ENCODE assay signal across 23 cellular contexts in genomic region chr1:41327383-41327999, GRCh38. TPM values are rescaled to one million over a fixed set of nuclear protein-coding genes. Genes with fewer than 3 reads are reported as not detected.
"Had no signal": no experiment of that assay in that cellular context is flagged by ENCODE, and none has a peak within 500 bp of the region (broad histone marks: within the 10 kb centered on the region; RNA-seq: fewer than 3 reads in every experiment).

No MANE protein-coding gene starts in this region.

- H3K79me2 ChIP-seq: parathyroid adenoma had no signal

- H3K27ac Mint-ChIP-seq: dendritic cell treated with granulocyte-macrophage colony-stimulating factor and Interleukin-4, amounts not matched to agents 40 ng/mL and 50 ng/mL, for 4 days; effector memory CD8-positive, alpha-beta T cell; naive thymus-derived CD4-positive, alpha-beta T cell; stimulated activated memory B cell treated with anti-CD40 and anti-IgM and Interleukin-4, amounts not matched to agents 10 μg/mL and 1 μg/mL and 100 μg/mL, for 72 hours; stimulated activated naive CD8-positive, alpha-beta T cell treated with anti-CD3 and anti-CD28 coated beads, Interleukin-15, Interleukin-2, amounts not matched to agents 100 ng/mL and 50 ng/mL, for 24 hours had no signal

- H3K4me3 ChIP-seq: esophagus squamous epithelium, gastroesophageal sphincter, psoas muscle, right lobe of liver, tibial nerve had no signal

- H3K27ac ChIP-seq: epithelial cell of prostate, esophagus squamous epithelium, gastroesophageal sphincter, parathyroid adenoma, psoas muscle, right lobe of liver, tibial nerve had no signal

- H2AFZ ChIP-seq: parathyroid adenoma had no signal

- H3K36me3 ChIP-seq: esophagus squamous epithelium, gastroesophageal sphincter, right lobe of liver, tibial nerve had no signal

- H3K4me3 Mint-ChIP-seq: dendritic cell treated with granulocyte-macrophage colony-stimulating factor and Interleukin-4, amounts not matched to agents 40 ng/mL and 50 ng/mL, for 4 days; effector memory CD8-positive, alpha-beta T cell; naive thymus-derived CD4-positive, alpha-beta T cell; neural crest cell; stimulated activated memory B cell treated with anti-CD40 and anti-IgM and Interleukin-4, amounts not matched to agents 10 μg/mL and 1 μg/mL and 100 μg/mL, for 72 hours; stimulated activated naive CD8-positive, alpha-beta T cell treated with anti-CD3 and anti-CD28 coated beads, Interleukin-15, Interleukin-2, amounts not matched to agents 100 ng/mL and 50 ng/mL, for 24 hours had no signal

- H3K27me3 Mint-ChIP-seq: dendritic cell treated with granulocyte-macrophage colony-stimulating factor and Interleukin-4, amounts not matched to agents 40 ng/mL and 50 ng/mL, for 4 days; effector memory CD8-positive, alpha-beta T cell; stimulated activated naive CD8-positive, alpha-beta T cell treated with anti-CD3 and anti-CD28 coated beads, Interleukin-15, Interleukin-2, amounts not matched to agents 100 ng/mL and 50 ng/mL, for 24 hours had no signal

- ATAC-seq: effector memory CD8-positive, alpha-beta T cell; gastroesophageal sphincter; left lobe of liver; naive thymus-derived CD4-positive, alpha-beta T cell; psoas muscle; right lobe of liver; stimulated activated memory B cell treated with anti-CD40 and anti-IgM and Interleukin-4, amounts not matched to agents 10 μg/mL and 1 μg/mL and 100 μg/mL, for 72 hours had no signal

- H3K9me3 Mint-ChIP-seq: dendritic cell treated with granulocyte-macrophage colony-stimulating factor and Interleukin-4, amounts not matched to agents 40 ng/mL and 50 ng/mL, for 4 days; effector memory CD8-positive, alpha-beta T cell; naive thymus-derived CD4-positive, alpha-beta T cell; neural crest cell; stimulated activated memory B cell treated with anti-CD40 and anti-IgM and Interleukin-4, amounts not matched to agents 10 μg/mL and 1 μg/mL and 100 μg/mL, for 72 hours; stimulated activated naive CD8-positive, alpha-beta T cell treated with anti-CD3 and anti-CD28 coated beads, Interleukin-15, Interleukin-2, amounts not matched to agents 100 ng/mL and 50 ng/mL, for 24 hours had no signal

- H3K27me3 ChIP-seq: right lobe of liver, tibial nerve had no signal

- H3K9ac ChIP-seq: parathyroid adenoma had no signal

- H3K4me1 Mint-ChIP-seq: stimulated activated memory B cell treated with anti-CD40 and anti-IgM and Interleukin-4, amounts not matched to agents 10 μg/mL and 1 μg/mL and 100 μg/mL, for 72 hours had no signal

- H3K36me3 Mint-ChIP-seq: naive thymus-derived CD4-positive, alpha-beta T cell; stimulated activated memory B cell treated with anti-CD40 and anti-IgM and Interleukin-4, amounts not matched to agents 10 μg/mL and 1 μg/mL and 100 μg/mL, for 72 hours had no signal

- DNase-seq: effector memory CD8-positive, alpha-beta T cell; esophagus squamous epithelium; foreskin fibroblast; glutamatergic neuron; islet precursor cell; mammary epithelial cell; naive thymus-derived CD4-positive, alpha-beta T cell; nucleus accumbens; psoas muscle; retina; stimulated activated CD4-positive, alpha-beta T cell treated with anti-CD3 and anti-CD28 coated beads, Interleukin-4, amount 100 ng/mL, for 1 hour; stimulated activated CD8-positive, alpha-beta memory T cell treated with anti-CD3 and anti-CD28 coated beads, Interleukin-4, amount 100 ng/mL, for 48 hours had no signal

- H3K4me1 ChIP-seq: gastroesophageal sphincter, parathyroid adenoma, psoas muscle, right lobe of liver, tibial nerve had no signal

- H3K9me3 ChIP-seq: esophagus squamous epithelium, gastroesophageal sphincter, psoas muscle, right lobe of liver, tibial nerve had no signal

RNA-seq across cellular contexts. Expression of gene FOXO6, which starts 33.7 kb away (rescaled TPM):
- total RNA-seq: mesenteric fat pad had no signal
